Comparison of ENCODE assay signal across 8 cellular contexts in genomic region chr1:923131-923990, GRCh38. TPM values are rescaled to one million over a fixed set of nuclear protein-coding genes. Genes with fewer than 3 reads are reported as not detected.
DNase-seq lines count a peak whose midpoint lies in the region; ATAC-seq and TF ChIP-seq lines count a peak whose summit lies in the region.

TSS of gene SAMD11 (plus strand) at chr1:923923. CDS start at chr1:924432, 509 bp downstream.

- peak within 1 kb of the TSS in 1 of 2 donors; percentile 61 for H3K27ac ChIP-seq in coronary artery

- no peak for TF ChIP-seq CTCF in coronary artery (IDR thresholded peaks at IDR 0.05)

- DNase-seq in Daoy (ENCODE audit: low read depth) (peak; percentile 94), NCI-H1105 treated with DMSO at 0.1 percent for 48 hours (lab: John Stamatoyannopoulos, UW) (peak; percentile 66), coronary artery (ENCODE audit: low spot score) (no peak), left colon (peak; percentile 75 to 87)
- DNase-seq in stimulated activated CD4-positive, alpha-beta T cell treated with anti-CD3 and anti-CD28 coated beads, Interleukin-1b, Interleukin-23, amount 100 ng/mL, for 4 hours (ENCODE audit: low read depth in 2 of 2) = peak; percentile 43 to 62

- ATAC-seq in activated CD4-positive, CD25-positive, alpha-beta regulatory T cell treated with anti-CD3 and anti-CD28 coated beads, Interleukin-2, amount 50 U/mL, for 24 hours = peak; percentile 28 to 37
- ATAC-seq in left colon (peak; percentile 65), GM19452 (IDR thresholded peaks at IDR 0.05; ENCODE audit: unreplicated experiment) (no peak), HG02588 (IDR thresholded peaks at IDR 0.05; ENCODE audit: unreplicated experiment) (no peak)

- intact Hi-C loops in left colon (cut with DNase I, micrococcal nuclease) = no loop called here

- peak within 1 kb of the TSS; percentile 80 for H3K4me3 ChIP-seq in coronary artery

RNA-seq across cellular contexts. Expression of gene SAMD11, which starts in this region (rescaled TPM):
- total RNA-seq in Daoy (2014; rRNA removed; shearing (Covaris generic)) = 24.3 and 29.0 TPM in 2 replicates
- 1 to 10 TPM; 1.6 to 5.1 TPM for total RNA-seq in left colon

Comparison
In these comparisons a context has a peak if more than half of its experiments do, and no peak if none do; other contexts are left out.
1. ATAC-seq: peak in activated CD4-positive, CD25-positive, alpha-beta regulatory T cell treated with anti-CD3 and anti-CD28 coated beads, Interleukin-2, amount 50 U/mL, for 24 hours (2 of 2) and left colon (single experiment); none in GM19452 (single experiment) and HG02588 (single experiment).